8 cellular contexts compared by ENCODE assay signal in genomic region chr14:102525213-102526143, GRCh38. TPM values are rescaled to one million over a fixed set of nuclear protein-coding genes. Genes with fewer than 3 reads are reported as not detected.
A peak's percentile ranks its signal among the peaks of the same experiment; 100 is the strongest.
DNase-seq lines count a peak whose midpoint lies in the region; ATAC-seq, FAIRE-seq and TF ChIP-seq lines count a peak whose summit lies in the region.

No MANE protein-coding gene starts in this region.

- H3K4me3 Mint-ChIP-seq in MCF 10A (ENCODE audit: unreplicated experiment), result peak overlapping the region; percentile 95
- peak overlapping the region; percentile 79 for H3K4me3 Mint-ChIP-seq in stimulated activated effector memory CD8-positive, alpha-beta T cell treated with anti-CD3 and anti-CD28 coated beads, Interleukin-12 subunit alpha, Interleukin-12 subunit beta, amount 100 ng/mL, for 72 hours

- peak; percentile 16 for ATAC-seq in HG03095 (IDR thresholded peaks at IDR 0.05; ENCODE audit: unreplicated experiment)
- ATAC-seq in stimulated activated effector memory CD8-positive, alpha-beta T cell treated with anti-CD3 and anti-CD28 coated beads, Interleukin-12 subunit alpha, Interleukin-12 subunit beta, amount 100 ng/mL, for 72 hours, result peak; percentile 59

- TF ChIP-seq CTCF in MCF 10A (IDR thresholded peaks at IDR 0.05; ENCODE audit: unreplicated experiment), result no peak

- peaks cover 27% of the 10 kb centered on the region for H3K4me1 Mint-ChIP-seq in MCF 10A (ENCODE audit: insufficient read depth, unreplicated experiment)
- peaks cover 28% of the 10 kb centered on the region for H3K4me1 Mint-ChIP-seq in stimulated activated effector memory CD8-positive, alpha-beta T cell treated with anti-CD3 and anti-CD28 coated beads, Interleukin-12 subunit alpha, Interleukin-12 subunit beta, amount 100 ng/mL, for 72 hours

- peaks cover 5% of the 10 kb centered on the region for H3K36me3 Mint-ChIP-seq in MCF 10A (ENCODE audit: insufficient read depth, unreplicated experiment)
- H3K36me3 Mint-ChIP-seq in stimulated activated effector memory CD8-positive, alpha-beta T cell treated with anti-CD3 and anti-CD28 coated beads, Interleukin-12 subunit alpha, Interleukin-12 subunit beta, amount 100 ng/mL, for 72 hours, result no peaks in the 10 kb centered on the region

- H3K9me3 Mint-ChIP-seq in MCF 10A (ENCODE audit: unreplicated experiment), result no peaks in the 10 kb centered on the region
- no peaks in the 10 kb centered on the region for H3K9me3 Mint-ChIP-seq in stimulated activated effector memory CD8-positive, alpha-beta T cell treated with anti-CD3 and anti-CD28 coated beads, Interleukin-12 subunit alpha, Interleukin-12 subunit beta, amount 100 ng/mL, for 72 hours

- BruUV-seq in MCF 10A (replicated peaks; lab: Mats Ljungman, UMichigan), result TSS peak; percentile 83

- peak; percentile 75 for DNase-seq in activated effector memory CD4-positive, alpha-beta T cell treated with anti-CD3 and anti-CD28 coated beads, Interleukin-2, amount 50 U/mL, for 16 hours
- no peak for DNase-seq in activated effector memory CD4-positive, alpha-beta T cell treated with Interleukin-2 at 50 U/mL for 16 hours
- peak; percentile 60 for DNase-seq in NOMO-1 treated with dmso at 0.1 percent for 144 hours (lab: John Stamatoyannopoulos, UW; ENCODE audit: unreplicated experiment)
- peak; percentile 83 for DNase-seq in MCF 10A (ENCODE audit: unreplicated experiment)
- DNase-seq in islet precursor cell, result peak; percentile 52
- no peak for DNase-seq in stimulated activated effector memory CD8-positive, alpha-beta T cell treated with anti-CD3 and anti-CD28 coated beads, Interleukin-12 subunit alpha, Interleukin-12 subunit beta, amount 100 ng/mL, for 72 hours (ENCODE audit: low spot score in 2 of 2)
- DNase-seq in GM19239 (ENCODE audit: insufficient read length, low spot score), result no peak

- intact Hi-C loops in MCF 10A (cut with micrococcal nuclease), result no loop called here

- CTCF ChIA-PET in MCF 10A (lab: Yijun Ruan, JAX), result interaction anchor here (0.6 to 6.8 kb wide), 28 partner anchors 7 to 352 kb away, joined by 3 to 61 read pairs (median 3); no protein-coding TSS in a partner anchor

- H3K27ac Mint-ChIP-seq in MCF 10A (ENCODE audit: low read depth, unreplicated experiment), result peak overlapping the region; percentile 97
- H3K27ac Mint-ChIP-seq in stimulated activated effector memory CD8-positive, alpha-beta T cell treated with anti-CD3 and anti-CD28 coated beads, Interleukin-12 subunit alpha, Interleukin-12 subunit beta, amount 100 ng/mL, for 72 hours, result peak overlapping the region; percentile 94

- no peak for FAIRE-seq in GM19239 (lab: Jason Lieb, UNC)

- POLR2A ChIA-PET in MCF 10A (lab: Yijun Ruan, JAX), result interaction anchor here (0.8 to 5.4 kb wide), 21 partner anchors 12 to 190 kb away, joined by 3 to 88 read pairs (median 5); partner anchors contain the start of genes ANKRD9 and RCOR1

- no peaks in the 10 kb centered on the region for H3K27me3 Mint-ChIP-seq in MCF 10A (ENCODE audit: insufficient read depth, unreplicated experiment)

RNA-seq across cellular contexts. Expression of gene ANKRD9, which starts 15.9 kb away (rescaled TPM):
- total RNA-seq in MCF 10A (2022), result 8.4 and 10.2 TPM in 2 replicates

Comparison
In these comparisons a context has a peak if more than half of its experiments do, and no peak if none do; other contexts are left out.
1. DNase-seq: peak in activated effector memory CD4-positive, alpha-beta T cell treated with anti-CD3 and anti-CD28 coated beads, Interleukin-2, amount 50 U/mL, for 16 hours (single experiment), NOMO-1 treated with dmso at 0.1 percent for 144 hours (single experiment), MCF 10A (single experiment) and islet precursor cell (single experiment); none in activated effector memory CD4-positive, alpha-beta T cell treated with Interleukin-2 at 50 U/mL for 16 hours (single experiment), stimulated activated effector memory CD8-positive, alpha-beta T cell treated with anti-CD3 and anti-CD28 coated beads, Interleukin-12 subunit alpha, Interleukin-12 subunit beta, amount 100 ng/mL, for 72 hours (0 of 2) and GM19239 (single experiment).